ENCODE assay signal across 19 cellular contexts in genomic region chr9:137969008-137969407, GRCh38.
DNase-seq lines count a peak whose midpoint lies in the region; ATAC-seq and TF ChIP-seq lines count a peak whose summit lies in the region.
"Had no signal": no experiment of that assay in that cellular context is flagged by ENCODE, and none has a peak within 500 bp of the region (broad histone marks: within the 10 kb centered on the region; RNA-seq: fewer than 3 reads in every experiment).

No MANE protein-coding gene starts in this region.

- H3K27me3 ChIP-seq in SK-N-SH (ENCODE audit: insufficient read depth), result no peaks in the 10 kb centered on the region
- H3K27me3 ChIP-seq in upper lobe of right lung, result no peaks in the 10 kb centered on the region
- H3K27me3 ChIP-seq: BLaER1 treated with 17β-estradiol and CSF1 and Interleukin-3, amounts not matched to agents 10 nM and 100 nM; Peyer's patch; SJSA1 had no signal

- TF ChIP-seq CTCF in SK-N-SH (IDR thresholded peaks at IDR 0.05) (no peak), osteocyte (IDR thresholded peaks at IDR 0.05) (no peak), upper lobe of right lung (IDR thresholded peaks at IDR 0.05) (no peak)

- CTCF ChIA-PET in SK-N-SH (lab: Yijun Ruan, JAX), result interaction anchor here (1.0 to 1.5 kb wide), 2 partner anchors 12 to 17 kb away, joined by 3 read pairs; no protein-coding TSS in a partner anchor

- no peak overlapping the region for H3K9ac ChIP-seq in SK-N-SH
- H3K9ac ChIP-seq: BLaER1 treated with 17β-estradiol and CSF1 and Interleukin-3, amounts not matched to agents 10 nM and 100 nM had no signal

- no peaks in the 10 kb centered on the region for H3K36me3 Mint-ChIP-seq in osteocyte (ENCODE audit: unreplicated experiment)
- H3K36me3 Mint-ChIP-seq: CD4-positive, alpha-beta memory T cell had no signal

- ATAC-seq in SK-N-SH treated with all-trans-retinoic acid at 6 μM for 48 hours (no peak), upper lobe of right lung (no peak)
- ATAC-seq: Right ventricle myocardium inferior had no signal

- no peak overlapping the region for H3K4me3 Mint-ChIP-seq in osteocyte (ENCODE audit: unreplicated experiment)
- H3K4me3 Mint-ChIP-seq: CD4-positive, alpha-beta memory T cell had no signal

- intact Hi-C loops in upper lobe of right lung (cut with DNase I), result no loop called here

- H3K36me3 ChIP-seq in SK-N-SH (replicated peaks in 1 of 2; ENCODE audit: control insufficient read depth in 1 of 2, insufficient read depth in 2 of 2, low read length in 1 of 2), result no peaks in the 10 kb centered on the region
- H3K36me3 ChIP-seq in upper lobe of right lung, result no peaks in the 10 kb centered on the region
- H3K36me3 ChIP-seq: BLaER1 treated with 17β-estradiol and CSF1 and Interleukin-3, amounts not matched to agents 10 nM and 100 nM; Peyer's patch; SJSA1 had no signal

- H3K4me1 Mint-ChIP-seq in osteocyte (ENCODE audit: unreplicated experiment), result no peaks in the 10 kb centered on the region
- H3K4me1 Mint-ChIP-seq: CD4-positive, alpha-beta memory T cell had no signal

- no peak overlapping the region for H3K4me2 ChIP-seq in SK-N-SH
- H3K4me2 ChIP-seq: BLaER1 treated with 17β-estradiol and CSF1 and Interleukin-3, amounts not matched to agents 10 nM and 100 nM had no signal

- no peak overlapping the region for H3K27ac ChIP-seq in SK-N-SH (ENCODE audit: low read depth in 2 of 2, low read length in 1 of 2)
- H3K27ac ChIP-seq in upper lobe of right lung, result no peak overlapping the region
- H3K27ac ChIP-seq: 22Rv1; BLaER1 treated with 17β-estradiol and CSF1 and Interleukin-3, amounts not matched to agents 10 nM and 100 nM; Peyer's patch; SJSA1 had no signal

- no peaks in the 10 kb centered on the region for H3K9me3 Mint-ChIP-seq in osteocyte (ENCODE audit: unreplicated experiment)

- TF ChIP-seq EP300 in SK-N-SH (IDR thresholded peaks at IDR 0.05; ENCODE audit: borderline replicate concordance in 1 of 2, low read depth in 1 of 2, low read length in 1 of 2), result no peak

- POLR2A ChIA-PET in SK-N-SH (lab: Yijun Ruan, JAX), result no interaction called here

- no peaks in the 10 kb centered on the region for H3K79me2 ChIP-seq in SK-N-SH (ENCODE audit: insufficient read depth)

- H2AFZ ChIP-seq in SK-N-SH (ENCODE audit: low read depth), result no peak overlapping the region

- H3F3A ChIP-seq in SK-N-SH (replicated peaks; ENCODE audit: insufficient read depth), result no peaks in the 10 kb centered on the region

- H3K4me3 ChIP-seq in SK-N-SH (ENCODE audit: low read depth in 2 of 2, low read length in 1 of 2) (no peak overlapping the region), upper lobe of right lung (no peak overlapping the region)
- H3K4me3 ChIP-seq: BLaER1 treated with 17β-estradiol and CSF1 and Interleukin-3, amounts not matched to agents 10 nM and 100 nM; Peyer's patch; SJSA1 had no signal

- H3K27ac Mint-ChIP-seq in osteocyte (ENCODE audit: unreplicated experiment), result no peak overlapping the region

- H4K20me1 ChIP-seq in SK-N-SH (ENCODE audit: insufficient read depth), result no peaks in the 10 kb centered on the region

- peak; percentile 15 for DNase-seq in SK-N-SH
- peak; percentile 45 for DNase-seq in islet precursor cell
- DNase-seq in osteocyte (ENCODE audit: extremely low spot score, unreplicated experiment), result peak; percentile 73
- DNase-seq in upper lobe of right lung, result peak; percentile 39
- DNase-seq in activated gamma-delta T cell treated with Interleukin-2 at 50 U/mL for 16 hours, result no peak
- no peak for DNase-seq in hippocampal formation (lab: John Stamatoyannopoulos, UW)
- no peak for DNase-seq in GF-D8 (lab: John Stamatoyannopoulos, UW)
- DNase-seq: Caco-2; CD4-positive, alpha-beta memory T cell; DMS153; NCI-H187; NCI-H446; NCI-H526 had no signal

- TF ChIP-seq RAD21 in SK-N-SH (IDR thresholded peaks at IDR 0.05; ENCODE audit: low read length), result no peak

- no peaks in the 10 kb centered on the region for H3K9me2 ChIP-seq in SK-N-SH

- WGBS in SK-N-SH (ENCODE audit: low lambda C conversion rate), result 39% methylated on average over 5 of the region's 8 CpGs

- peaks cover 0 to 20% of the 10 kb centered on the region in 2 experiments; a peak in 1 of 4 replicates for H3K4me1 ChIP-seq in SK-N-SH (ENCODE audit: control insufficient read depth in 1 of 2, insufficient read depth in 2 of 2, low read depth in 1 of 2, low read length in 1 of 2)
- H3K4me1 ChIP-seq in upper lobe of right lung, result no peaks in the 10 kb centered on the region
- H3K4me1 ChIP-seq: BLaER1 treated with 17β-estradiol and CSF1 and Interleukin-3, amounts not matched to agents 10 nM and 100 nM; Caco-2; Peyer's patch; SJSA1 had no signal

- no peaks in the 10 kb centered on the region for H3K27me3 Mint-ChIP-seq in osteocyte (ENCODE audit: unreplicated experiment)

- H3K9me3 ChIP-seq in SK-N-SH, result no peaks in the 10 kb centered on the region
- H3K9me3 ChIP-seq in upper lobe of right lung, result no peaks in the 10 kb centered on the region
- H3K9me3 ChIP-seq: BLaER1 treated with 17β-estradiol and CSF1 and Interleukin-3, amounts not matched to agents 10 nM and 100 nM; Caco-2; Peyer's patch; SJSA1 had no signal

TF ChIP-seq in SK-N-SH, 30 proteins besides CTCF, POLR2A, EP300 and RAD21:
- TF ChIP-seq ELF1 (IDR thresholded peaks at IDR 0.05) (no peak), GABPA (IDR thresholded peaks at IDR 0.05; ENCODE audit: low read depth) (no peak), RCOR1 (IDR thresholded peaks at IDR 0.05; ENCODE audit: low read length) (no peak), RFX5 (IDR thresholded peaks at IDR 0.05; ENCODE audit: low read length) (no peak), RXRA (IDR thresholded peaks at IDR 0.05; ENCODE audit: borderline replicate concordance, low read depth) (no peak), NFIC (IDR thresholded peaks at IDR 0.05; ENCODE audit: borderline replicate concordance) (no peak), MEF2A (IDR thresholded peaks at IDR 0.05; ENCODE audit: borderline replicate concordance, low read depth) (no peak)

TF ChIP-seq in SK-N-SH treated with all-trans-retinoic acid at 6 μM for 48 hours, 23 proteins besides CTCF, POLR2A, EP300 and RAD21 (continues in another document):
- TF ChIP-seq, protein P1, sequence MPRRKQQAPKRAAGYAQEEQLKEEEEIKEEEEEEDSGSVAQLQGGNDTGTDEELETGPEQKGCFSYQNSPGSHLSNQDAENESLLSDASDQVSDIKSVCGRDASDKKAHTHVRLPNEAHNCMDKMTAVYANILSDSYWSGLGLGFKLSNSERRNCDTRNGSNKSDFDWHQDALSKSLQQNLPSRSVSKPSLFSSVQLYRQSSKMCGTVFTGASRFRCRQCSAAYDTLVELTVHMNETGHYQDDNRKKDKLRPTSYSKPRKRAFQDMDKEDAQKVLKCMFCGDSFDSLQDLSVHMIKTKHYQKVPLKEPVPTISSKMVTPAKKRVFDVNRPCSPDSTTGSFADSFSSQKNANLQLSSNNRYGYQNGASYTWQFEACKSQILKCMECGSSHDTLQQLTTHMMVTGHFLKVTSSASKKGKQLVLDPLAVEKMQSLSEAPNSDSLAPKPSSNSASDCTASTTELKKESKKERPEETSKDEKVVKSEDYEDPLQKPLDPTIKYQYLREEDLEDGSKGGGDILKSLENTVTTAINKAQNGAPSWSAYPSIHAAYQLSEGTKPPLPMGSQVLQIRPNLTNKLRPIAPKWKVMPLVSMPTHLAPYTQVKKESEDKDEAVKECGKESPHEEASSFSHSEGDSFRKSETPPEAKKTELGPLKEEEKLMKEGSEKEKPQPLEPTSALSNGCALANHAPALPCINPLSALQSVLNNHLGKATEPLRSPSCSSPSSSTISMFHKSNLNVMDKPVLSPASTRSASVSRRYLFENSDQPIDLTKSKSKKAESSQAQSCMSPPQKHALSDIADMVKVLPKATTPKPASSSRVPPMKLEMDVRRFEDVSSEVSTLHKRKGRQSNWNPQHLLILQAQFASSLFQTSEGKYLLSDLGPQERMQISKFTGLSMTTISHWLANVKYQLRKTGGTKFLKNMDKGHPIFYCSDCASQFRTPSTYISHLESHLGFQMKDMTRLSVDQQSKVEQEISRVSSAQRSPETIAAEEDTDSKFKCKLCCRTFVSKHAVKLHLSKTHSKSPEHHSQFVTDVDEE (CRISPR knock-in tag; IDR thresholded peaks at IDR 0.05), result no peak
- TF ChIP-seq, protein P2, sequence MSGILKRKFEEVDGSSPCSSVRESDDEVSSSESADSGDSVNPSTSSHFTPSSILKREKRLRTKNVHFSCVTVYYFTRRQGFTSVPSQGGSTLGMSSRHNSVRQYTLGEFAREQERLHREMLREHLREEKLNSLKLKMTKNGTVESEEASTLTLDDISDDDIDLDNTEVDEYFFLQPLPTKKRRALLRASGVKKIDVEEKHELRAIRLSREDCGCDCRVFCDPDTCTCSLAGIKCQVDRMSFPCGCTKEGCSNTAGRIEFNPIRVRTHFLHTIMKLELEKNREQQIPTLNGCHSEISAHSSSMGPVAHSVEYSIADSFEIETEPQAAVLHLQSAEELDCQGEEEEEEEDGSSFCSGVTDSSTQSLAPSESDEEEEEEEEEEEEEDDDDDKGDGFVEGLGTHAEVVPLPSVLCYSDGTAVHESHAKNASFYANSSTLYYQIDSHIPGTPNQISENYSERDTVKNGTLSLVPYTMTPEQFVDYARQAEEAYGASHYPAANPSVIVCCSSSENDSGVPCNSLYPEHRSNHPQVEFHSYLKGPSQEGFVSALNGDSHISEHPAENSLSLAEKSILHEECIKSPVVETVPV (CRISPR knock-in tag; IDR thresholded peaks at IDR 0.05), result no peak
- TF ChIP-seq ZFP3 (CRISPR knock-in tag; IDR thresholded peaks at IDR 0.05) (no peak), ZNF565 (CRISPR knock-in tag; conservative IDR thresholded peaks at IDR 0.05; ENCODE audit: low read depth) (no peak), RARB (CRISPR knock-in tag; IDR thresholded peaks at IDR 0.05) (no peak), ISL1 (CRISPR knock-in tag; IDR thresholded peaks at IDR 0.05) (no peak), PATZ1 (CRISPR knock-in tag; IDR thresholded peaks at IDR 0.05; ENCODE audit: borderline replicate concordance) (no peak), GLIS3 (CRISPR knock-in tag; IDR thresholded peaks at IDR 0.05) (no peak), ZNF8 (CRISPR knock-in tag; IDR thresholded peaks at IDR 0.05) (no peak), ZFP30 (CRISPR knock-in tag; IDR thresholded peaks at IDR 0.05) (no peak), ESRRG (CRISPR knock-in tag; IDR thresholded peaks at IDR 0.05) (no peak), OSR1 (CRISPR knock-in tag; IDR thresholded peaks at IDR 0.05) (no peak)

Comparison
In these comparisons a context has a peak if more than half of its experiments do, and no peak if none do; other contexts are left out.
1. DNase-seq: peak in SK-N-SH (single experiment), islet precursor cell (single experiment), osteocyte (single experiment) and upper lobe of right lung (single experiment); none in activated gamma-delta T cell treated with Interleukin-2 at 50 U/mL for 16 hours (single experiment), hippocampal formation (0 of 2) and GF-D8 (single experiment).